8 cellular contexts compared by ENCODE assay signal in the genomic region with DNA sequence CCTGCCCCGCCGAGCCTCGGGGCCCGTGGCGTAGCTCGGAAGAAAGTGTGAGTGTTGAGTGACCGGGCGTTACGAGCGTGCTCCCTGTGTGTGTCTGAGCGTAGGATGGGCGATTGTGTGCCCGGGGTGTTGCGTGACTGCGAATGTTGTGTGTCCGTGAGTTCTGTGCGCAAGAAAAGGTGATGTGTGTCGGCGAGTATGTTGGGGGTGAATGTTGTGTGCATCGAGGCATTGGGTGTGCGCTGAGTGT. TPM values are rescaled to one million over a fixed set of nuclear protein-coding genes. Genes with fewer than 3 reads are reported as not detected.
A peak's percentile ranks its signal among the peaks of the same experiment; 100 is the strongest.
DNase-seq lines count a peak whose midpoint lies in the region; ATAC-seq, FAIRE-seq and TF ChIP-seq lines count a peak whose summit lies in the region.

No MANE protein-coding gene starts in this region.

- H3K4me3 ChIP-seq in endodermal cell (ENCODE audit: low read length) (peak overlapping the region; percentile 85), osteoblast (ENCODE audit: insufficient read depth, low read length) (peak overlapping the region; percentile 69)

- no peaks in the 10 kb centered on the region for H3K9me3 Mint-ChIP-seq in CD4-positive, alpha-beta T cell
- H3K9me3 Mint-ChIP-seq in endodermal cell = no peaks in the 10 kb centered on the region

- H3K4me2 ChIP-seq in osteoblast (ENCODE audit: insufficient read depth, low read length) = peak overlapping the region; percentile 89

- H3K36me3 Mint-ChIP-seq in CD4-positive, alpha-beta T cell (ENCODE audit: low read depth) = no peaks in the 10 kb centered on the region
- no peaks in the 10 kb centered on the region for H3K36me3 Mint-ChIP-seq in endodermal cell (ENCODE audit: low read depth)

- peak overlapping the region; percentile 58 for H2AFZ ChIP-seq in osteoblast (ENCODE audit: low read length)

- DNase-seq in CD4-positive, alpha-beta T cell = no peak
- DNase-seq in M059J (ENCODE audit: low read depth) (peak; percentile 29), endodermal cell (no peak), osteoblast (ENCODE audit: insufficient read length, low spot score, missing footprints) (no peak), frontal cortex (ENCODE audit: low spot score in 2 of 2) (no peak), middle frontal gyrus (ENCODE audit: extremely low spot score, low spot score) (no peak)

- peak overlapping the region; percentile 51 for H3K9ac ChIP-seq in endodermal cell (ENCODE audit: extremely low read depth, low read length, poor library complexity, severe bottlenecking)

- intact Hi-C loops in CD4-positive, alpha-beta T cell (cut with DNase I, micrococcal nuclease) = loop anchor here (1.0 to 10.0 kb wide), 7 partner anchors 613 to 1688 kb away; no protein-coding TSS in a partner anchor

- no peak for FAIRE-seq in frontal cortex (lab: Jason Lieb, UNC)

- no peak overlapping the region for H3K27ac Mint-ChIP-seq in CD4-positive, alpha-beta T cell
- peak overlapping the region; percentile 8 for H3K27ac Mint-ChIP-seq in endodermal cell

- CTCF ChIA-PET in CD4-positive, alpha-beta T cell (lab: Charles Lee) = interaction anchor here (1.2 to 1.6 kb wide), 3 partner anchors 55 to 1144 kb away, joined by 3 to 9 read pairs (median 3); a partner anchor contains a TSS

- TF ChIP-seq CTCF in CD4-positive, alpha-beta T cell (IDR thresholded peaks at IDR 0.05) = no peak
- TF ChIP-seq CTCF in endodermal cell (conservative IDR thresholded peaks at IDR 0.05) (no peak), osteoblast (IDR thresholded peaks at IDR 0.05; ENCODE audit: extremely low read depth, low read depth, low read length) (no peak)

- POLR2A ChIA-PET in CD4-positive, alpha-beta T cell (lab: Charles Lee) = interaction anchor here (1.0 kb wide), 1 partner anchor 1144 kb away, joined by 4 read pairs; no protein-coding TSS in a partner anchor

- no peaks in the 10 kb centered on the region for H4K20me1 ChIP-seq in osteoblast (ENCODE audit: insufficient read depth, low read length)

- WGBS in endodermal cell (ENCODE audit: insufficient coverage in 1 of 2, insufficient read length in 1 of 2), 2 experiments = 0 to 2% methylated on average over 2 to 21 of the region's 21 CpGs

- peaks cover 62% of the 10 kb centered on the region for H3K27me3 Mint-ChIP-seq in CD4-positive, alpha-beta T cell
- H3K27me3 Mint-ChIP-seq in endodermal cell (ENCODE audit: insufficient read depth) = peaks cover 66% of the 10 kb centered on the region

- H3K36me3 ChIP-seq in endodermal cell (ENCODE audit: control insufficient read depth, insufficient read depth, low read length) = no peaks in the 10 kb centered on the region
- H3K36me3 ChIP-seq in osteoblast (ENCODE audit: insufficient read depth, low read length) = no peaks in the 10 kb centered on the region

- H3K4me1 Mint-ChIP-seq in CD4-positive, alpha-beta T cell (ENCODE audit: low read depth) = peaks cover 23% of the 10 kb centered on the region
- peaks cover 24% of the 10 kb centered on the region for H3K4me1 Mint-ChIP-seq in endodermal cell

- H3K9me3 ChIP-seq in CD4-positive, alpha-beta T cell (ENCODE audit: control insufficient read depth, low read length) = no peaks in the 10 kb centered on the region
- no peaks in the 10 kb centered on the region for H3K9me3 ChIP-seq in endodermal cell (ENCODE audit: control insufficient read depth, low read length)
- H3K9me3 ChIP-seq in osteoblast (ENCODE audit: low read depth, low read length) = no peaks in the 10 kb centered on the region

- peak overlapping the region; percentile 77 for H3K4me3 Mint-ChIP-seq in CD4-positive, alpha-beta T cell
- H3K4me3 Mint-ChIP-seq in endodermal cell = peak overlapping the region; percentile 69

- H3K4me1 ChIP-seq in endodermal cell (ENCODE audit: control insufficient read depth, insufficient read depth, low read length) (peaks cover 3% of the 10 kb centered on the region), osteoblast (ENCODE audit: insufficient read depth, low read length) (peaks cover 10% of the 10 kb centered on the region)

- H3K27ac ChIP-seq in CD4-positive, alpha-beta T cell (ENCODE audit: low read depth, low read length) = no peak overlapping the region
- H3K27ac ChIP-seq in endodermal cell (ENCODE audit: low read depth, low read length) (no peak overlapping the region), osteoblast (ENCODE audit: low read depth, low read length) (no peak overlapping the region)

- no peak for ATAC-seq in CD4-positive, alpha-beta T cell (ENCODE audit: poor library complexity)
- ATAC-seq in HG03139 (IDR thresholded peaks at IDR 0.05; ENCODE audit: unreplicated experiment) (no peak), HG03039 (IDR thresholded peaks at IDR 0.05; ENCODE audit: unreplicated experiment) (no peak)

- peaks cover 51% of the 10 kb centered on the region for H3K27me3 ChIP-seq in CD4-positive, alpha-beta T cell (ENCODE audit: control insufficient read depth, insufficient read depth, low read length)
- H3K27me3 ChIP-seq in endodermal cell (ENCODE audit: control insufficient read depth, insufficient read depth, low read length, poor library complexity, severe bottlenecking) = peaks cover 55% of the 10 kb centered on the region
- peaks cover 22% of the 10 kb centered on the region for H3K27me3 ChIP-seq in osteoblast (ENCODE audit: insufficient read depth, low read length)

- no peaks in the 10 kb centered on the region for H3K79me2 ChIP-seq in osteoblast (ENCODE audit: insufficient read depth, low read length)

RNA-seq across cellular contexts. Expression of a gene that starts 0.3 kb away (rescaled TPM):
- total RNA-seq in CD4-positive, alpha-beta T cell = under 1 TPM; 0.16 to 0.56 TPM
- 3.3 and 3.4 TPM in 2 replicates for total RNA-seq in M059J (2014; rRNA removed; shearing (Covaris generic))
- total RNA-seq in endodermal cell = 10 to 100 TPM; 49.8 to 73.1 TPM
- 39.5 TPM for polyA plus RNA-seq in endodermal cell (2013, experiment 1 of 2)
- polyA plus RNA-seq in endodermal cell (2013, experiment 2 of 2) = 36.6 TPM
- 9.4 and 16.2 TPM in 2 replicates for total RNA-seq in osteoblast
- 30.2 TPM for total RNA-seq in frontal cortex

RNA-seq across cellular contexts. Expression of a gene that starts 5.9 kb away (rescaled TPM):
- total RNA-seq in CD4-positive, alpha-beta T cell = 1 to 10 TPM; 5.5 to 6.6 TPM
- total RNA-seq in M059J (2014; rRNA removed; shearing (Covaris generic)) = 13.8 and 14.3 TPM in 2 replicates
- 10 to 100 TPM; 33.3 to 38.2 TPM for total RNA-seq in endodermal cell
- 35.9 TPM for polyA plus RNA-seq in endodermal cell (2013, experiment 1 of 2)
- 30.3 TPM for polyA plus RNA-seq in endodermal cell (2013, experiment 2 of 2)
- total RNA-seq in osteoblast = 23.5 and 25.6 TPM in 2 replicates
- total RNA-seq in frontal cortex = 13.5 TPM

RNA-seq across cellular contexts. Expression of a gene that starts 55.0 kb away (rescaled TPM):
- 10 to 100 TPM; 89.2 to 93.4 TPM for total RNA-seq in CD4-positive, alpha-beta T cell
- 48.7 and 64.1 TPM in 2 replicates for total RNA-seq in M059J (2014; rRNA removed; shearing (Covaris generic))
- 100 to 1,000 TPM in 1 of 2 donors, 10 to 100 TPM in 1; 89.1 to 107 TPM for total RNA-seq in endodermal cell
- 101 TPM for polyA plus RNA-seq in endodermal cell (2013, experiment 1 of 2)
- polyA plus RNA-seq in endodermal cell (2013, experiment 2 of 2) = 85.0 TPM
- total RNA-seq in osteoblast = 27.9 and 30.4 TPM in 2 replicates
- 49.7 TPM for total RNA-seq in frontal cortex
